In the genomic region with DNA sequence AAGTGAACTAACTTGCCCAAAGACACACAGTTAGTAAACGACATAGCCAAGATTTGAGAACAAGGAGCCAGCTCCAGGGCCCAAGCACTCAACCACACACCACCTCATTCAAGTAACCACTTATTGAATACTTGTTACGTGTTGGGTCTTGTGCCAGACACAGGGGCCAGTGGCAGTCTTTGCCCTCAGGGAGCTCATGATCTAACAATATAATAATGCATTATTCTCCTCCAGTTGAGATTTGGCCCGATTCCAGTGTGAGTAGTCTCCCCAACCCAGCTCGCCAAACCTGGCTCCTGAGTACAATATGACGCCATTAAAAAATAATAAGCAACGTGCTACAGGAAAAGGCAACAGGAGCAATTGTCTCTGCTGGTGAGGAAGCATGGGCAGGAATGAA, we compare ENCODE assay signal across 18 cellular contexts. TPM values are rescaled to one million over a fixed set of nuclear protein-coding genes. Genes with fewer than 3 reads are reported as not detected.
DNase-seq lines count a peak whose midpoint lies in the region; ATAC-seq, FAIRE-seq and TF ChIP-seq lines count a peak whose summit lies in the region.
"Had no signal": no experiment of that assay in that cellular context is flagged by ENCODE, and none has a peak within 500 bp of the region (broad histone marks: within the 10 kb centered on the region; RNA-seq: fewer than 3 reads in every experiment).

No MANE protein-coding gene starts in this region.

- DNase-seq in Daoy (ENCODE audit: low read depth) (peak; percentile 98), astrocyte of the spinal cord (ENCODE audit: low read depth, low spot score) (peak; percentile 82), fibroblast of the conjunctiva (ENCODE audit: low read depth) (peak; percentile 16), HTR-8/SVneo (ENCODE audit: insufficient read length, low spot score) (no peak), psoas muscle (no peak), sigmoid colon (no peak)
- no peak for DNase-seq in activated CD8-positive, alpha-beta T cell treated with anti-CD3 and anti-CD28 coated beads for 36 hours
- DNase-seq: activated CD4-positive, alpha-beta T cell treated with anti-CD3 and anti-CD28 coated beads, Interleukin-2, amount 10 ng/mL, durations not matched to agents 7 days and 5 days; activated T-cell treated with anti-CD3 and anti-CD28 coated beads, Interleukin-2, amount 50 U/mL, for 4 hours; DMS153; hippocampal formation; left ventricle myocardium inferior; NCI-H524 treated with DMSO at 0.1 percent for 48 hours; stimulated activated CD4-positive, alpha-beta T cell treated with anti-CD3 and anti-CD28 coated beads, Interleukin-12 subunit alpha, Interleukin-12 subunit beta, amount 100 ng/mL, for 4 hours had no signal

- no peaks in the 10 kb centered on the region for H3K36me3 Mint-ChIP-seq in activated CD8-positive, alpha-beta T cell treated with anti-CD3 and anti-CD28 coated beads for 36 hours (ENCODE audit: low read depth)

- H3K4me3 Mint-ChIP-seq in activated CD8-positive, alpha-beta T cell treated with anti-CD3 and anti-CD28 coated beads for 36 hours: no peak overlapping the region
- H3K4me3 Mint-ChIP-seq: activated CD4-positive, alpha-beta T cell treated with anti-CD3 and anti-CD28 coated beads, Interleukin-2, amount 10 ng/mL, durations not matched to agents 7 days and 5 days; activated T-cell treated with anti-CD3 and anti-CD28 coated beads, Interleukin-2, amount 50 U/mL, for 4 hours; stimulated activated naive CD8-positive, alpha-beta T cell treated with anti-CD3 and anti-CD28 coated beads, Interleukin-15, Interleukin-2, amounts not matched to agents 100 ng/mL and 50 ng/mL, for 24 hours had no signal

- no peak for TF ChIP-seq POLR2A in sigmoid colon (IDR thresholded peaks at IDR 0.05)

- H3K27ac ChIP-seq in psoas muscle (no peak overlapping the region), sigmoid colon (no peak overlapping the region)
- H3K27ac ChIP-seq: left ventricle myocardium inferior had no signal

- no peak for TF ChIP-seq CTCF in astrocyte of the spinal cord (IDR thresholded peaks at IDR 0.05; ENCODE audit: low read depth, low read length)
- no peak for TF ChIP-seq CTCF in psoas muscle (IDR thresholded peaks at IDR 0.05)
- TF ChIP-seq CTCF in activated CD8-positive, alpha-beta T cell treated with anti-CD3 and anti-CD28 coated beads for 36 hours (IDR thresholded peaks at IDR 0.05): no peak
- TF ChIP-seq CTCF in sigmoid colon (IDR thresholded peaks at IDR 0.05): no peak

- POLR2A ChIA-PET in activated CD8-positive, alpha-beta T cell treated with anti-CD3 and anti-CD28 coated beads for 36 hours (lab: Charles Lee): interaction anchor here (1.5 kb wide), 1 partner anchor 13 kb away, joined by 4 read pairs; no protein-coding TSS in a partner anchor

- no peaks in the 10 kb centered on the region for H3K4me1 ChIP-seq in psoas muscle
- no peaks in the 10 kb centered on the region for H3K4me1 ChIP-seq in sigmoid colon
- H3K4me1 ChIP-seq: left ventricle myocardium inferior had no signal

- TF ChIP-seq EP300 in Ishikawa (IDR thresholded peaks at IDR 0.05; ENCODE audit: borderline replicate concordance): peak; percentile 47; the same call in 1 of the 2 replicates
- no peak for TF ChIP-seq EP300 in sigmoid colon (IDR thresholded peaks at IDR 0.05)

- H3K27me3 ChIP-seq in psoas muscle (ENCODE audit: insufficient read depth in 3 of 3, low read length in 2 of 3): peaks cover 0 to 4% (median 0%) of the 10 kb centered on the region in 3 donors
- no peaks in the 10 kb centered on the region for H3K27me3 ChIP-seq in sigmoid colon

- intact Hi-C loops in psoas muscle (cut with DNase I) (no loop called here), sigmoid colon (cut with DNase I) (no loop called here)
- intact Hi-C loops in activated CD8-positive, alpha-beta T cell treated with anti-CD3 and anti-CD28 coated beads for 36 hours (cut with micrococcal nuclease): no loop called here

- peaks cover 5% of the 10 kb centered on the region for H3K27me3 Mint-ChIP-seq in activated CD8-positive, alpha-beta T cell treated with anti-CD3 and anti-CD28 coated beads for 36 hours

- WGBS in psoas muscle, 3 donors: 69 to 76% (median 69%) methylated on average over 6 of the region's 6 CpGs
- 85 to 90% methylated on average over 6 of the region's 6 CpGs for WGBS in sigmoid colon, 2 donors

- H3K4me1 Mint-ChIP-seq in activated CD8-positive, alpha-beta T cell treated with anti-CD3 and anti-CD28 coated beads for 36 hours (ENCODE audit: low read depth): peaks cover 33% of the 10 kb centered on the region

- no peaks in the 10 kb centered on the region for H3K36me3 ChIP-seq in psoas muscle (ENCODE audit: insufficient read depth in 1 of 2, low read depth in 1 of 2)
- no peaks in the 10 kb centered on the region for H3K36me3 ChIP-seq in sigmoid colon
- H3K36me3 ChIP-seq: left ventricle myocardium inferior had no signal

- no peak overlapping the region for H3K27ac Mint-ChIP-seq in activated CD8-positive, alpha-beta T cell treated with anti-CD3 and anti-CD28 coated beads for 36 hours
- H3K27ac Mint-ChIP-seq: activated CD4-positive, alpha-beta T cell treated with anti-CD3 and anti-CD28 coated beads, Interleukin-2, amount 10 ng/mL, durations not matched to agents 7 days and 5 days; stimulated activated naive CD8-positive, alpha-beta T cell treated with anti-CD3 and anti-CD28 coated beads, Interleukin-15, Interleukin-2, amounts not matched to agents 100 ng/mL and 50 ng/mL, for 24 hours had no signal

- no peak overlapping the region for H3K4me3 ChIP-seq in astrocyte of the spinal cord (ENCODE audit: low read depth, low read length)
- H3K4me3 ChIP-seq in psoas muscle: no peak overlapping the region
- H3K4me3 ChIP-seq in sigmoid colon: no peak overlapping the region
- H3K4me3 ChIP-seq: left ventricle myocardium inferior had no signal

- FAIRE-seq in HTR-8/SVneo (lab: Jason Lieb, UNC): no peak
- FAIRE-seq: colon, urothelium cell line had no signal

- TF ChIP-seq RAD21 in Ishikawa (IDR thresholded peaks at IDR 0.05; ENCODE audit: low read depth): no peak

- in situ Hi-C loops in astrocyte of the spinal cord (cut with HindIII; ENCODE audit: low sequenced_read_pairs): no loop called here

- CTCF ChIA-PET in activated CD8-positive, alpha-beta T cell treated with anti-CD3 and anti-CD28 coated beads for 36 hours (lab: Charles Lee): interaction anchor here (1.0 to 7.9 kb wide), 7 partner anchors 13 to 161 kb away, joined by 3 to 86 read pairs (median 3); partner anchors contain the start of genes COA1 and STK17A

- ATAC-seq in psoas muscle: no peak
- no peak for ATAC-seq in activated CD8-positive, alpha-beta T cell treated with anti-CD3 and anti-CD28 coated beads for 36 hours
- ATAC-seq: activated T-cell treated with anti-CD3 and anti-CD28 coated beads, Interleukin-2, amount 50 U/mL, for 4 hours had no signal

- H3K9me3 Mint-ChIP-seq in activated CD8-positive, alpha-beta T cell treated with anti-CD3 and anti-CD28 coated beads for 36 hours: no peaks in the 10 kb centered on the region
- H3K9me3 Mint-ChIP-seq: activated CD4-positive, alpha-beta T cell treated with anti-CD3 and anti-CD28 coated beads, Interleukin-2, amount 10 ng/mL, durations not matched to agents 7 days and 5 days; activated T-cell treated with anti-CD3 and anti-CD28 coated beads, Interleukin-2, amount 50 U/mL, for 4 hours; stimulated activated naive CD8-positive, alpha-beta T cell treated with anti-CD3 and anti-CD28 coated beads, Interleukin-15, Interleukin-2, amounts not matched to agents 100 ng/mL and 50 ng/mL, for 24 hours had no signal

- H3K9me3 ChIP-seq in psoas muscle (no peaks in the 10 kb centered on the region), sigmoid colon (no peaks in the 10 kb centered on the region)
- H3K9me3 ChIP-seq: left ventricle myocardium inferior had no signal

TF ChIP-seq in Ishikawa, 13 proteins besides CTCF, POLR2A, EP300 and RAD21:
- TF ChIP-seq CEBPB (IDR thresholded peaks at IDR 0.05) (no peak), FOXM1 (IDR thresholded peaks at IDR 0.05; ENCODE audit: borderline replicate concordance, low read depth) (no peak), EGR1 (IDR thresholded peaks at IDR 0.05) (no peak), TCF12 (IDR thresholded peaks at IDR 0.05; ENCODE audit: low read depth) (no peak), NFIC (IDR thresholded peaks at IDR 0.05) (peak; percentile 71), YY1 (IDR thresholded peaks at IDR 0.05; ENCODE audit: low read depth) (no peak), ZBTB7A (IDR thresholded peaks at IDR 0.05; ENCODE audit: low read depth) (no peak)

RNA-seq across cellular contexts. Expression of gene STK17A, which starts 14.4 kb away (rescaled TPM):
- 153 and 156 TPM in 2 replicates for total RNA-seq in Daoy (2014; rRNA removed; shearing (Covaris generic))
- total RNA-seq in psoas muscle (10 to 100 TPM; 16.5 to 39.8 (median 19.6) TPM), sigmoid colon (10 to 100 TPM in 3 of 4 donors, 1 to 10 TPM in 1; 9.3 to 22.3 (median 11.9) TPM)
- polyA plus RNA-seq in psoas muscle (10 to 100 TPM; 21.4 to 47.5 (median 43.3) TPM), sigmoid colon (10 to 100 TPM; 16.8 to 29.6 (median 26.6) TPM)
- total RNA-seq in activated CD8-positive, alpha-beta T cell treated with anti-CD3 and anti-CD28 coated beads for 36 hours: 10 to 100 TPM; 42.4 to 46.1 TPM

Comparison
In these comparisons a context has a peak if more than half of its experiments do, and no peak if none do; other contexts are left out.
1. DNase-seq: peak in Daoy (single experiment), astrocyte of the spinal cord (single experiment) and fibroblast of the conjunctiva (single experiment); none in HTR-8/SVneo (single experiment), psoas muscle (0 of 2), activated CD8-positive, alpha-beta T cell treated with anti-CD3 and anti-CD28 coated beads for 36 hours (single experiment) and sigmoid colon (single experiment).